ENCODE assay signal across 28 cellular contexts in genomic region chr3:51937611-51938450, GRCh38. TPM values are rescaled to one million over a fixed set of nuclear protein-coding genes. Genes with fewer than 3 reads are reported as not detected.
DNase-seq lines count a peak whose midpoint lies in the region; ATAC-seq and TF ChIP-seq lines count a peak whose summit lies in the region.
"Had no signal": no experiment of that assay in that cellular context is flagged by ENCODE, and none has a peak within 500 bp of the region (broad histone marks: within the 10 kb centered on the region; RNA-seq: fewer than 3 reads in every experiment).

No MANE protein-coding gene starts in this region.

- no peaks in the 10 kb centered on the region for H3K27me3 Mint-ChIP-seq in osteocyte (ENCODE audit: unreplicated experiment)
- H3K27me3 Mint-ChIP-seq: activated CD4-positive, alpha-beta T cell treated with anti-CD3 and anti-CD28 coated beads, Interleukin-2, amount 10 ng/mL, durations not matched to agents 7 days and 5 days had no signal

- no peak overlapping the region for H3K4ac ChIP-seq in mesendoderm (ENCODE audit: low read depth, low read length)

- H3K9me3 ChIP-seq in right atrium auricular region (no peaks in the 10 kb centered on the region), aorta (ENCODE audit: control insufficient read depth, low read length) (no peaks in the 10 kb centered on the region)
- H3K9me3 ChIP-seq: ascending aorta, gastroesophageal sphincter, left ventricle myocardium inferior, prostate gland, SK-N-SH, testis had no signal

- H2BK15ac ChIP-seq in mesendoderm (replicated peaks; ENCODE audit: low read depth), result no peak overlapping the region

- H3K27ac Mint-ChIP-seq in osteocyte (ENCODE audit: unreplicated experiment), result no peak overlapping the region
- H3K27ac Mint-ChIP-seq: activated CD4-positive, alpha-beta T cell treated with anti-CD3 and anti-CD28 coated beads, Interleukin-2, amount 10 ng/mL, durations not matched to agents 7 days and 5 days had no signal

- H3K36me3 ChIP-seq in right atrium auricular region (peaks cover 59% of the 10 kb centered on the region), aorta (ENCODE audit: control insufficient read depth in 1 of 2, insufficient read depth in 2 of 2, low read length in 1 of 2) (peaks cover 0 to 10% of the 10 kb centered on the region in 2 donors), mesendoderm (ENCODE audit: control insufficient read depth, insufficient read depth, low read length) (peaks cover 25% of the 10 kb centered on the region)
- H3K36me3 ChIP-seq: neural progenitor cell had no signal

- no peak overlapping the region for H3K4me3 Mint-ChIP-seq in osteocyte (ENCODE audit: unreplicated experiment)
- H3K4me3 Mint-ChIP-seq: activated CD4-positive, alpha-beta T cell treated with anti-CD3 and anti-CD28 coated beads, Interleukin-2, amount 10 ng/mL, durations not matched to agents 7 days and 5 days; neural progenitor cell had no signal

- peaks cover 19% of the 10 kb centered on the region for H3K4me1 Mint-ChIP-seq in osteocyte (ENCODE audit: unreplicated experiment)

- H3K9me3 Mint-ChIP-seq in osteocyte (ENCODE audit: unreplicated experiment), result no peaks in the 10 kb centered on the region
- H3K9me3 Mint-ChIP-seq: activated CD4-positive, alpha-beta T cell treated with anti-CD3 and anti-CD28 coated beads, Interleukin-2, amount 10 ng/mL, durations not matched to agents 7 days and 5 days; neural progenitor cell had no signal

- H2AK5ac ChIP-seq in mesendoderm (ENCODE audit: low read length), result no peak overlapping the region

- H3K9ac ChIP-seq in mesendoderm (ENCODE audit: low read length), result no peak overlapping the region
- H3K9ac ChIP-seq: neural progenitor cell, SK-N-SH had no signal

- no peak overlapping the region for H4K5ac ChIP-seq in mesendoderm (ENCODE audit: low read length)

- DNase-seq in cardiac septum (ENCODE audit: low spot score) (peak; percentile 56), right atrium auricular region (ENCODE audit: low spot score) (no peak), osteocyte (ENCODE audit: extremely low spot score, unreplicated experiment) (peak; percentile 80), aorta (peak; percentile 46 to 51), NCI-H748 treated with DMSO at 0.1 percent for 48 hours (lab: John Stamatoyannopoulos, UW) (no peak), mesendoderm (no peak)
- peak; percentile 47 for DNase-seq in activated CD8-positive, alpha-beta memory T cell treated with anti-CD3 and anti-CD28 coated beads, Interleukin-2, amount 50 U/mL, for 48 hours
- DNase-seq: activated CD4-positive, alpha-beta T cell treated with anti-CD3 and anti-CD28 coated beads, Interleukin-2, amount 10 ng/mL, durations not matched to agents 7 days and 5 days; activated T-cell treated with anti-CD3 and anti-CD28 coated beads for 4 hours; Calu3; central memory CD4-positive, alpha-beta T cell; dermis blood vessel endothelial cell; left ventricle myocardium inferior; NCI-H1105 treated with DMSO at 0.1 percent for 48 hours; NCI-H446; SK-N-SH; testis had no signal

- peaks cover 30% of the 10 kb centered on the region for H3K36me3 Mint-ChIP-seq in osteocyte (ENCODE audit: unreplicated experiment)

- H3K4me1 ChIP-seq in right atrium auricular region (peaks cover 0 to 25% of the 10 kb centered on the region in 2 donors), aorta (ENCODE audit: control insufficient read depth in 1 of 2, insufficient read depth in 2 of 2, low read length in 2 of 2) (no peaks in the 10 kb centered on the region), mesendoderm (ENCODE audit: control insufficient read depth, low read depth, low read length) (peaks cover 4% of the 10 kb centered on the region)

- H3K4me3 ChIP-seq in right atrium auricular region, result no peak overlapping the region
- no peak overlapping the region for H3K4me3 ChIP-seq in aorta (ENCODE audit: low read length in 2 of 2)
- H3K4me3 ChIP-seq in mesendoderm (ENCODE audit: low read length), result no peak overlapping the region
- H3K4me3 ChIP-seq: ascending aorta, gastroesophageal sphincter, GM12878, left ventricle myocardium inferior, neural progenitor cell, prostate gland, testis had no signal

- ATAC-seq in aorta (ENCODE audit: low FRiP score), result no peak
- ATAC-seq: gastroesophageal sphincter, GM12878, HCT116 had no signal

- H3K27ac ChIP-seq in right atrium auricular region, result no peak overlapping the region
- no peak overlapping the region for H3K27ac ChIP-seq in aorta (ENCODE audit: low read depth in 1 of 2, low read length in 2 of 2)
- H3K27ac ChIP-seq in mesendoderm (ENCODE audit: low read depth, low read length), result no peak overlapping the region
- H3K27ac ChIP-seq: ascending aorta, C4-2B, gastroesophageal sphincter, left ventricle myocardium inferior, neural progenitor cell, prostate gland, testis, VCaP had no signal

- no peak overlapping the region for H4K8ac ChIP-seq in mesendoderm (ENCODE audit: low read depth, low read length)

- no peak overlapping the region for H2BK120ac ChIP-seq in mesendoderm (ENCODE audit: low read depth, low read length)

- H3K23ac ChIP-seq in mesendoderm (ENCODE audit: low read length), result no peak overlapping the region

- peaks cover 22% of the 10 kb centered on the region for H3K79me1 ChIP-seq in mesendoderm (ENCODE audit: low read length)

- H3K56ac ChIP-seq in mesendoderm (ENCODE audit: low read length), result no peak overlapping the region

- WGBS in aorta, 2 donors, result 92% methylated on average over 13 of the region's 13 CpGs
- WGBS in mesendoderm (ENCODE audit: extremely low coverage, insufficient coverage, low lambda C conversion rate), result no CpG with 5 or more reads among the region's 13 CpGs

- TF ChIP-seq CTCF in right atrium auricular region (IDR thresholded peaks at IDR 0.05) (no peak), osteocyte (IDR thresholded peaks at IDR 0.05) (no peak)

- H3K27me3 ChIP-seq in right atrium auricular region, result no peaks in the 10 kb centered on the region
- H3K27me3 ChIP-seq in aorta (ENCODE audit: control insufficient read depth in 1 of 2, insufficient read depth in 2 of 2, low read length in 1 of 2), result no peaks in the 10 kb centered on the region
- no peaks in the 10 kb centered on the region for H3K27me3 ChIP-seq in mesendoderm (ENCODE audit: insufficient read depth, low read length, poor library complexity)
- H3K27me3 ChIP-seq: ascending aorta, gastroesophageal sphincter, testis had no signal

- peaks cover 27% of the 10 kb centered on the region for H3K79me2 ChIP-seq in mesendoderm (ENCODE audit: control insufficient read depth, insufficient read depth, low read length)

- H2BK5ac ChIP-seq in mesendoderm (ENCODE audit: low read length), result no peak overlapping the region

- no peak overlapping the region for H3K18ac ChIP-seq in mesendoderm (ENCODE audit: low read length)

- H3K4me2 ChIP-seq in mesendoderm (ENCODE audit: low read length), result no peak overlapping the region
- H3K4me2 ChIP-seq: neural progenitor cell, SK-N-SH had no signal

- intact Hi-C loops in cardiac septum (cut with DNase I) (no loop called here), aorta (cut with DNase I) (no loop called here)

RNA-seq across cellular contexts. Expression of gene RRP9, which starts 3.9 kb away (rescaled TPM):
- 9.7 TPM for total RNA-seq in cardiac septum
- 10 to 100 TPM in 1 of 2 donors, 1 to 10 TPM in 1; 6.3 to 11.1 TPM for total RNA-seq in right atrium auricular region
- total RNA-seq in osteocyte, result 20.7 and 22.8 TPM in 2 replicates
- total RNA-seq in aorta, result 10 to 100 TPM in 1 of 2 donors, 1 to 10 TPM in 1; 9.3 to 11.4 TPM
- polyA plus RNA-seq in aorta, result 10 to 100 TPM in 1 of 2 donors, 1 to 10 TPM in 1; 5.0 to 11.0 TPM
- 41.3 TPM for polyA plus RNA-seq in mesendoderm (2013, experiment 1 of 2)
- 41.6 TPM for polyA plus RNA-seq in mesendoderm (2013, experiment 2 of 2)

RNA-seq across cellular contexts. Expression of gene PARP3, which starts 4.3 kb away (rescaled TPM):
- total RNA-seq in cardiac septum (15.2 TPM), right atrium auricular region (10 to 100 TPM in 1 of 2 donors, 1 to 10 TPM in 1; 9.8 to 12.8 TPM), osteocyte (12.4 and 13.4 TPM in 2 replicates), aorta (10 to 100 TPM; 11.6 to 18.1 TPM)
- polyA plus RNA-seq in aorta, result 10 to 100 TPM; 11.0 to 35.0 TPM
- 1.1 TPM for polyA plus RNA-seq in mesendoderm (2013, experiment 1 of 2)
- polyA plus RNA-seq in mesendoderm (2013, experiment 2 of 2), result 0.98 TPM

RNA-seq across cellular contexts. Expression of gene GPR62, which starts 17.4 kb away (rescaled TPM):
- 0.16 TPM for total RNA-seq in cardiac septum
- total RNA-seq in right atrium auricular region, result under 1 TPM; 0.12 to 0.82 TPM
- total RNA-seq in osteocyte, result not detected in 2 replicates
- total RNA-seq in aorta, result not detected
- under 1 TPM in 1 of 2 donors, not detected in 1; 0.15 TPM for polyA plus RNA-seq in aorta
- polyA plus RNA-seq in mesendoderm (2013, experiment 1 of 2), result 0.04 TPM
- 0.04 TPM for polyA plus RNA-seq in mesendoderm (2013, experiment 2 of 2)
- total RNA-seq: activated CD4-positive, alpha-beta T cell treated with anti-CD3 and anti-CD28 coated beads, Interleukin-2, amount 10 ng/mL, durations not matched to agents 7 days and 5 days; ascending aorta; Calu3; Daoy; dermis blood vessel endothelial cell; GM12878; T-helper 2 cell treated with Interferon-gamma antibody and Interleukin-4, amounts not matched to agents 100 ng/mL and 5 ng/mL, for 36 hours had no signal
- polyA plus RNA-seq: GM12878 had no signal

RNA-seq across cellular contexts. Expression of gene PCBP4, which starts 29.4 kb away (rescaled TPM):
- 91.4 TPM for total RNA-seq in cardiac septum
- 100 to 1,000 TPM in 1 of 2 donors, 10 to 100 TPM in 1; 73.8 to 119 TPM for total RNA-seq in right atrium auricular region
- total RNA-seq in osteocyte, result 47.5 and 50.8 TPM in 2 replicates
- 10 to 100 TPM; 58.1 to 63.7 TPM for total RNA-seq in aorta
- polyA plus RNA-seq in aorta, result 100 to 1,000 TPM in 1 of 2 donors, 10 to 100 TPM in 1; 29.4 to 124 TPM
- polyA plus RNA-seq in mesendoderm (2013, experiment 1 of 2), result 14.4 TPM
- polyA plus RNA-seq in mesendoderm (2013, experiment 2 of 2), result 14.3 TPM

RNA-seq across cellular contexts. Expression of gene IQCF1, which starts 34.7 kb away (rescaled TPM):
- total RNA-seq in cardiac septum (not detected), right atrium auricular region (not detected), osteocyte (not detected in 2 replicates), aorta (not detected)
- not detected for polyA plus RNA-seq in aorta
- not detected for polyA plus RNA-seq in mesendoderm (2013, experiment 1 of 2)
- polyA plus RNA-seq in mesendoderm (2013, experiment 2 of 2), result not detected
- total RNA-seq: activated CD4-positive, alpha-beta T cell treated with anti-CD3 and anti-CD28 coated beads, Interleukin-2, amount 10 ng/mL, durations not matched to agents 7 days and 5 days; ascending aorta; Calu3; Daoy; dermis blood vessel endothelial cell; gastroesophageal sphincter; GM12878; left ventricle myocardium inferior; mononuclear cell; T-helper 2 cell treated with Interferon-gamma antibody and Interleukin-4, amounts not matched to agents 100 ng/mL and 5 ng/mL, for 36 hours had no signal
- polyA plus RNA-seq: GM12878, SK-N-SH had no signal

Comparison
In these comparisons a context has a peak if more than half of its experiments do, and no peak if none do; other contexts are left out.
1. DNase-seq: peak in cardiac septum (single experiment), activated CD8-positive, alpha-beta memory T cell treated with anti-CD3 and anti-CD28 coated beads, Interleukin-2, amount 50 U/mL, for 48 hours (single experiment), osteocyte (single experiment) and aorta (2 of 2); none in right atrium auricular region (single experiment), NCI-H748 treated with DMSO at 0.1 percent for 48 hours (single experiment) and mesendoderm (single experiment).